In genomic region chr21:32525282-32525681, GRCh38 we compare ENCODE assay signal across 27 cellular contexts.
DNase-seq lines count a peak whose midpoint lies in the region; ATAC-seq and TF ChIP-seq lines count a peak whose summit lies in the region.
"Had no signal": no experiment of that assay in that cellular context is flagged by ENCODE, and none has a peak within 500 bp of the region (broad histone marks: within the 10 kb centered on the region; RNA-seq: fewer than 3 reads in every experiment).

No MANE protein-coding gene starts in this region.

- H3K9me3 ChIP-seq in breast epithelium (peaks cover 0 to 2% of the 10 kb centered on the region in 2 donors), subcutaneous abdominal adipose tissue (ENCODE audit: control insufficient read depth in 5 of 5, low read length in 5 of 5) (no peaks in the 10 kb centered on the region)
- H3K9me3 ChIP-seq: BE2C, left lung, pancreas, Peyer's patch had no signal

- H3K27ac ChIP-seq in breast epithelium (peak overlapping the region; percentile 69 to 91), subcutaneous abdominal adipose tissue (ENCODE audit: low read depth, low read length) (peak overlapping the region; percentile 3)
- H3K27ac ChIP-seq: Peyer's patch, SK-N-MC, VCaP had no signal

- H3K27me3 Mint-ChIP-seq in MCF 10A (ENCODE audit: insufficient read depth, unreplicated experiment) (no peaks in the 10 kb centered on the region), WTC11 (ENCODE audit: low read depth) (0 out of 2 replicates have a peak, but pooled peaks cover 2% of the 10 kb centered on the region), T-cell (no peaks in the 10 kb centered on the region)
- H3K27me3 Mint-ChIP-seq in stimulated activated naive B cell treated with anti-CD40 and anti-IgM and Interleukin-4, amounts not matched to agents 10 μg/mL and 1 μg/mL and 100 μg/mL, for 72 hours, result peaks cover 5 to 18% of the 10 kb centered on the region in 2 donors
- H3K27me3 Mint-ChIP-seq: activated CD4-positive, alpha-beta T cell treated with anti-CD3 and anti-CD28 coated beads, Interleukin-2, amount 10 ng/mL, durations not matched to agents 24 days and 14 days; dendritic cell treated with granulocyte-macrophage colony-stimulating factor and Interleukin-4, amounts not matched to agents 40 ng/mL and 50 ng/mL, for 4 days; natural killer cell treated with Interleukin-12 subunit alpha and Interleukin-12 subunit beta and Interleukin-15 and Interleukin-18, amount 100 ng/mL, for 72 hours; type B pancreatic cell had no signal

- H3K27me3 ChIP-seq in breast epithelium (no peaks in the 10 kb centered on the region), subcutaneous abdominal adipose tissue (ENCODE audit: control insufficient read depth in 5 of 5, insufficient read depth in 4 of 5, low read length in 5 of 5) (no peaks in the 10 kb centered on the region)
- H3K27me3 ChIP-seq: BE2C, left lung, pancreas, Peyer's patch had no signal

- POLR2A ChIA-PET in MCF 10A (lab: Yijun Ruan, JAX), result interaction anchor here (1.0 kb wide), 1 partner anchor 11 kb away, joined by 3 read pairs; no protein-coding TSS in a partner anchor
- POLR2A ChIA-PET in WTC11 (lab: Charles Lee), result interaction anchor here (1.6 kb wide), 1 partner anchor 15 kb away, joined by 4 read pairs; no protein-coding TSS in a partner anchor
- POLR2A ChIA-PET in T-cell (lab: Charles Lee), result interaction anchor here in 1 of 2 donors (0.6 kb wide), 1 partner anchor 393 kb away, joined by 9 read pairs; no protein-coding TSS in a partner anchor

- ATAC-seq in WTC11 (peak; percentile 82), T-cell (replicated peaks in 1 of 4) (no peak)
- ATAC-seq in stimulated activated naive B cell treated with anti-CD40 and anti-IgM and Interleukin-4, amounts not matched to agents 10 μg/mL and 1 μg/mL and 100 μg/mL, for 72 hours (replicated peaks), result no peak
- ATAC-seq: left lung; natural killer cell treated with Interleukin-12 subunit alpha and Interleukin-12 subunit beta and Interleukin-15 and Interleukin-18, amount 100 ng/mL, for 72 hours; pancreas; sciatic nerve had no signal

- H3K36me3 Mint-ChIP-seq in MCF 10A (ENCODE audit: insufficient read depth, unreplicated experiment) (no peaks in the 10 kb centered on the region), WTC11 (peaks cover under 1% of the 10 kb centered on the region), T-cell (peaks cover 7% of the 10 kb centered on the region)
- no peaks in the 10 kb centered on the region for H3K36me3 Mint-ChIP-seq in stimulated activated naive B cell treated with anti-CD40 and anti-IgM and Interleukin-4, amounts not matched to agents 10 μg/mL and 1 μg/mL and 100 μg/mL, for 72 hours
- H3K36me3 Mint-ChIP-seq: activated naive CD4-positive, alpha-beta T cell treated with anti-CD3 and anti-CD28 coated beads, Interleukin-2, amount 10 ng/mL, durations not matched to agents 7 days and 5 days; natural killer cell treated with Interleukin-12 subunit alpha and Interleukin-12 subunit beta and Interleukin-15 and Interleukin-18, amount 100 ng/mL, for 72 hours; type B pancreatic cell had no signal

- CTCF ChIA-PET in MCF 10A (lab: Yijun Ruan, JAX) (interaction anchor here (0.5 to 1.1 kb wide), 3 partner anchors 111 to 967 kb away, joined by 3 to 4 read pairs (median 3); no protein-coding TSS in a partner anchor), WTC11 (lab: Charles Lee) (interaction anchor here (0.9 to 3.7 kb wide), 7 partner anchors 14 to 219 kb away, joined by 3 to 14 read pairs (median 5); no protein-coding TSS in a partner anchor), T-cell (lab: Charles Lee) (no interaction called here)

- TF ChIP-seq CTCF in breast epithelium (IDR thresholded peaks at IDR 0.05) (no peak), MCF 10A (IDR thresholded peaks at IDR 0.05; ENCODE audit: unreplicated experiment) (no peak), WTC11 (IDR thresholded peaks at IDR 0.05) (no peak)

- H3K27ac Mint-ChIP-seq in MCF 10A (ENCODE audit: low read depth, unreplicated experiment) (no peak overlapping the region), WTC11 (peak overlapping the region; percentile 51), T-cell (no peak overlapping the region)
- H3K27ac Mint-ChIP-seq in stimulated activated naive B cell treated with anti-CD40 and anti-IgM and Interleukin-4, amounts not matched to agents 10 μg/mL and 1 μg/mL and 100 μg/mL, for 72 hours, result no peak overlapping the region
- H3K27ac Mint-ChIP-seq: activated CD4-positive, alpha-beta T cell treated with anti-CD3 and anti-CD28 coated beads, Interleukin-2, amount 10 ng/mL, durations not matched to agents 24 days and 14 days; activated naive CD4-positive, alpha-beta T cell treated with anti-CD3 and anti-CD28 coated beads, Interleukin-2, amount 10 ng/mL, durations not matched to agents 7 days and 5 days; dendritic cell treated with granulocyte-macrophage colony-stimulating factor and Interleukin-4, amounts not matched to agents 40 ng/mL and 50 ng/mL, for 4 days; T-helper 2 cell treated with Interferon-gamma antibody and Interleukin-4, amounts not matched to agents 5 μg/mL and 100 μg/mL, for 36 hours; type B pancreatic cell had no signal

- TF ChIP-seq POLR2A in breast epithelium (IDR thresholded peaks at IDR 0.05), result no peak

- DNase-seq in breast epithelium (ENCODE audit: low spot score in 2 of 2) (no peak), MCF 10A (ENCODE audit: unreplicated experiment) (no peak), WTC11 (ENCODE audit: low spot score) (peak; percentile 33), left kidney (ENCODE audit: low read depth, low spot score) (peak; percentile 12), NCI-H146 treated with DMSO at 0.1 percent for 48 hours (lab: John Stamatoyannopoulos, UW; ENCODE audit: unreplicated experiment) (no peak), T-cell (no peak)
- no peak for DNase-seq in stimulated activated naive B cell treated with anti-CD40 and anti-IgM and Interleukin-4, amounts not matched to agents 10 μg/mL and 1 μg/mL and 100 μg/mL, for 72 hours
- DNase-seq: activated CD4-positive, alpha-beta T cell treated with anti-CD3 and anti-CD28 coated beads, Interleukin-2, amount 10 ng/mL, durations not matched to agents 24 days and 14 days; activated naive CD4-positive, alpha-beta T cell treated with anti-CD3 and anti-CD28 coated beads, Interleukin-2, amount 10 ng/mL, durations not matched to agents 7 days and 5 days; BE2C; central memory CD4-positive, alpha-beta T cell; head of caudate nucleus; left lung; MV-4-11; NCI-H1694; NCI-H2171; NCI-H524 treated with DMSO at 0.1 percent for 48 hours; pancreas; Peyer's patch had no signal

- H3K9ac ChIP-seq in subcutaneous abdominal adipose tissue (ENCODE audit: low read length in 5 of 5), result no peak overlapping the region

- H3K9me3 Mint-ChIP-seq in MCF 10A (ENCODE audit: unreplicated experiment) (no peaks in the 10 kb centered on the region), WTC11 (peaks cover 17% of the 10 kb centered on the region), T-cell (no peaks in the 10 kb centered on the region)
- no peaks in the 10 kb centered on the region for H3K9me3 Mint-ChIP-seq in stimulated activated naive B cell treated with anti-CD40 and anti-IgM and Interleukin-4, amounts not matched to agents 10 μg/mL and 1 μg/mL and 100 μg/mL, for 72 hours
- H3K9me3 Mint-ChIP-seq: activated CD4-positive, alpha-beta T cell treated with anti-CD3 and anti-CD28 coated beads, Interleukin-2, amount 10 ng/mL, durations not matched to agents 24 days and 14 days; activated naive CD4-positive, alpha-beta T cell treated with anti-CD3 and anti-CD28 coated beads, Interleukin-2, amount 10 ng/mL, durations not matched to agents 7 days and 5 days; dendritic cell treated with granulocyte-macrophage colony-stimulating factor and Interleukin-4, amounts not matched to agents 40 ng/mL and 50 ng/mL, for 4 days; natural killer cell treated with Interleukin-12 subunit alpha and Interleukin-12 subunit beta and Interleukin-15 and Interleukin-18, amount 100 ng/mL, for 72 hours; T-helper 2 cell treated with Interferon-gamma antibody and Interleukin-4, amounts not matched to agents 5 μg/mL and 100 μg/mL, for 36 hours had no signal

- H3K4me3 ChIP-seq in breast epithelium (no peak overlapping the region), subcutaneous abdominal adipose tissue (ENCODE audit: low read depth in 1 of 5, low read length in 5 of 5) (no peak overlapping the region)
- H3K4me3 ChIP-seq: left lung, pancreas, Peyer's patch, SK-N-MC had no signal

- intact Hi-C loops in breast epithelium (cut with DNase I; ENCODE audit: low total_unique reads) (no loop called here), MCF 10A (cut with micrococcal nuclease) (no loop called here)

- H3K36me3 ChIP-seq in breast epithelium (no peaks in the 10 kb centered on the region), subcutaneous abdominal adipose tissue (ENCODE audit: control insufficient read depth in 5 of 5, insufficient read depth in 5 of 5, low read length in 5 of 5) (no peaks in the 10 kb centered on the region)
- H3K36me3 ChIP-seq: BE2C, left lung, pancreas, Peyer's patch had no signal

- H3K4me1 ChIP-seq in breast epithelium, result no peaks in the 10 kb centered on the region
- H3K4me1 ChIP-seq in subcutaneous abdominal adipose tissue (ENCODE audit: control insufficient read depth in 5 of 5, insufficient read depth in 5 of 5, low read length in 5 of 5), result peaks cover 6 to 39% (median 18%) of the 10 kb centered on the region in 5 donors
- H3K4me1 ChIP-seq: BE2C had no signal

- H3K4me1 Mint-ChIP-seq in MCF 10A (ENCODE audit: insufficient read depth, unreplicated experiment) (peaks cover 19% of the 10 kb centered on the region), WTC11 (peaks cover 38% of the 10 kb centered on the region), T-cell (no peaks in the 10 kb centered on the region)
- H3K4me1 Mint-ChIP-seq in stimulated activated naive B cell treated with anti-CD40 and anti-IgM and Interleukin-4, amounts not matched to agents 10 μg/mL and 1 μg/mL and 100 μg/mL, for 72 hours, result no peaks in the 10 kb centered on the region
- H3K4me1 Mint-ChIP-seq: activated CD4-positive, alpha-beta T cell treated with anti-CD3 and anti-CD28 coated beads, Interleukin-2, amount 10 ng/mL, durations not matched to agents 24 days and 14 days; activated naive CD4-positive, alpha-beta T cell treated with anti-CD3 and anti-CD28 coated beads, Interleukin-2, amount 10 ng/mL, durations not matched to agents 7 days and 5 days had no signal

- BruUV-seq in MCF 10A (replicated peaks; lab: Mats Ljungman, UMichigan), result no TSS peak

- H3K4me3 Mint-ChIP-seq in MCF 10A (ENCODE audit: unreplicated experiment) (no peak overlapping the region), WTC11 (no peak overlapping the region), T-cell (no peak overlapping the region)
- no peak overlapping the region for H3K4me3 Mint-ChIP-seq in stimulated activated naive B cell treated with anti-CD40 and anti-IgM and Interleukin-4, amounts not matched to agents 10 μg/mL and 1 μg/mL and 100 μg/mL, for 72 hours
- H3K4me3 Mint-ChIP-seq: activated CD4-positive, alpha-beta T cell treated with anti-CD3 and anti-CD28 coated beads, Interleukin-2, amount 10 ng/mL, durations not matched to agents 24 days and 14 days; activated naive CD4-positive, alpha-beta T cell treated with anti-CD3 and anti-CD28 coated beads, Interleukin-2, amount 10 ng/mL, durations not matched to agents 7 days and 5 days; dendritic cell treated with granulocyte-macrophage colony-stimulating factor and Interleukin-4, amounts not matched to agents 40 ng/mL and 50 ng/mL, for 4 days; natural killer cell treated with Interleukin-12 subunit alpha and Interleukin-12 subunit beta and Interleukin-15 and Interleukin-18, amount 100 ng/mL, for 72 hours; T-helper 2 cell treated with Interferon-gamma antibody and Interleukin-4, amounts not matched to agents 5 μg/mL and 100 μg/mL, for 36 hours; type B pancreatic cell had no signal

Comparison
In these comparisons a context has a peak if more than half of its experiments do, and no peak if none do; other contexts are left out.
1. DNase-seq: peak in WTC11 (single experiment) and left kidney (single experiment); none in breast epithelium (0 of 2), MCF 10A (single experiment), stimulated activated naive B cell treated with anti-CD40 and anti-IgM and Interleukin-4, amounts not matched to agents 10 μg/mL and 1 μg/mL and 100 μg/mL, for 72 hours (single experiment), NCI-H146 treated with DMSO at 0.1 percent for 48 hours (single experiment) and T-cell (0 of 34).
2. CTCF ChIA-PET loops: an anchor here in MCF 10A (0.5 to 1.1 kb wide) and WTC11 (0.9 to 3.7 kb wide); none called in T-cell.